10 cellular contexts compared by ENCODE assay signal in the genomic region with DNA sequence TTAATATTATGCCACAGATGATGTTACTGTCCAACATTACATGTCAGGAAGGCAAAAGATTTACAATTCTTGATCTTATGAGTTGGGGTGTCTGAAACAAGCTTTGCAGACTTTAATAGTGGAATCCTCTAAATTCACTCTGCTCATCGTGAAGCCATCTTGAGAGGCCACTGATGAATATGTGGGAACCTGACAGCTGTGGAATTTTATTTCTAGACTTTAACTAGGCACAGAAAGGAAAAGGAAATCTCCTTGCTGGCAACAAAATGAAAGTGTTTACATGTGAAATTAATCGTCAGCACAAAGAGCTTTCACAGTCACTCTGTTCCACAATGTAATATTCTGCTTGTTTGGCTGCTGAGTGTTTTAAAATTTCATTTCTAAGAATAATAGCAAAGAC. TPM values are rescaled to one million over a fixed set of nuclear protein-coding genes. Genes with fewer than 3 reads are reported as not detected.
DNase-seq lines count a peak whose midpoint lies in the region; ATAC-seq and TF ChIP-seq lines count a peak whose summit lies in the region.
"Had no signal": no experiment of that assay in that cellular context is flagged by ENCODE, and none has a peak within 500 bp of the region (broad histone marks: within the 10 kb centered on the region; RNA-seq: fewer than 3 reads in every experiment).

No MANE protein-coding gene starts in this region.

- peaks cover 4% of the 10 kb centered on the region for H3K79me1 ChIP-seq in mesendoderm (ENCODE audit: low read length)

- H3K4me3 Mint-ChIP-seq in natural killer cell, result no peak overlapping the region
- no peak overlapping the region for H3K4me3 Mint-ChIP-seq in natural killer cell treated with Interleukin-12 subunit alpha and Interleukin-12 subunit beta and Interleukin-15 and Interleukin-18, amount 100 ng/mL, for 72 hours
- peak overlapping the region in 9 of 10 donors; percentile 8 to 63 (median 26) for H3K4me3 Mint-ChIP-seq in naive thymus-derived CD8-positive, alpha-beta T cell
- H3K4me3 Mint-ChIP-seq: CD8-positive, alpha-beta memory T cell had no signal

- H3K27ac Mint-ChIP-seq in natural killer cell, result peak overlapping the region; percentile 43 to 70
- H3K27ac Mint-ChIP-seq in natural killer cell treated with Interleukin-12 subunit alpha and Interleukin-12 subunit beta and Interleukin-15 and Interleukin-18, amount 100 ng/mL, for 72 hours, result no peak overlapping the region
- H3K27ac Mint-ChIP-seq in naive thymus-derived CD8-positive, alpha-beta T cell, result peak overlapping the region in 7 of 10 donors; percentile 4 to 79 (median 29)
- H3K27ac Mint-ChIP-seq: CD8-positive, alpha-beta memory T cell had no signal

- no CpG with 5 or more reads among the region's 2 CpGs for WGBS in mesendoderm (ENCODE audit: extremely low coverage, insufficient coverage, low lambda C conversion rate)

- H3K36me3 ChIP-seq in brain microvascular endothelial cell (replicated peaks), result peaks cover 9% of the 10 kb centered on the region
- no peaks in the 10 kb centered on the region for H3K36me3 ChIP-seq in mesendoderm (ENCODE audit: control insufficient read depth, insufficient read depth, low read length)

- no peak overlapping the region for H2BK15ac ChIP-seq in mesendoderm (replicated peaks; ENCODE audit: low read depth)

- no peaks in the 10 kb centered on the region for H3K9me3 Mint-ChIP-seq in natural killer cell
- H3K9me3 Mint-ChIP-seq in natural killer cell treated with Interleukin-12 subunit alpha and Interleukin-12 subunit beta and Interleukin-15 and Interleukin-18, amount 100 ng/mL, for 72 hours, result no peaks in the 10 kb centered on the region
- no peaks in the 10 kb centered on the region for H3K9me3 Mint-ChIP-seq in naive thymus-derived CD8-positive, alpha-beta T cell
- H3K9me3 Mint-ChIP-seq: CD8-positive, alpha-beta memory T cell had no signal

- H3K27me3 ChIP-seq in brain microvascular endothelial cell (replicated peaks), result no peaks in the 10 kb centered on the region
- H3K27me3 ChIP-seq in mesendoderm (ENCODE audit: insufficient read depth, low read length, poor library complexity), result no peaks in the 10 kb centered on the region

- H3K4me1 Mint-ChIP-seq in natural killer cell, result peaks cover 19 to 20% of the 10 kb centered on the region in 2 donors
- peaks cover 13 to 15% of the 10 kb centered on the region in 2 donors for H3K4me1 Mint-ChIP-seq in natural killer cell treated with Interleukin-12 subunit alpha and Interleukin-12 subunit beta and Interleukin-15 and Interleukin-18, amount 100 ng/mL, for 72 hours (ENCODE audit: low read depth in 2 of 2)
- H3K4me1 Mint-ChIP-seq in naive thymus-derived CD8-positive, alpha-beta T cell, result peaks cover 1 to 22% (median 19%) of the 10 kb centered on the region in 4 donors

- no peak overlapping the region for H2AK5ac ChIP-seq in mesendoderm (ENCODE audit: low read length)

- no peak overlapping the region for H3K23ac ChIP-seq in mesendoderm (ENCODE audit: low read length)

- H3K4me1 ChIP-seq in mesendoderm (ENCODE audit: control insufficient read depth, low read depth, low read length), result no peaks in the 10 kb centered on the region

- no peak overlapping the region for H2BK5ac ChIP-seq in mesendoderm (ENCODE audit: low read length)

- DNase-seq in natural killer cell (no peak), brain microvascular endothelial cell (no peak), mesendoderm (no peak)
- no peak for DNase-seq in natural killer cell treated with Interleukin-12 subunit alpha and Interleukin-12 subunit beta and Interleukin-15 and Interleukin-18, amount 100 ng/mL, for 72 hours (ENCODE audit: low spot score)
- no peak for DNase-seq in naive thymus-derived CD8-positive, alpha-beta T cell
- DNase-seq: CD8-positive, alpha-beta memory T cell; cerebellar nuclear complex had no signal

- H2BK120ac ChIP-seq in mesendoderm (ENCODE audit: low read depth, low read length), result no peak overlapping the region

- no peak overlapping the region for H3K4me2 ChIP-seq in mesendoderm (ENCODE audit: low read length)

- ATAC-seq in natural killer cell (no peak), HG02610 (IDR thresholded peaks at IDR 0.05; ENCODE audit: unreplicated experiment) (no peak), HG03095 (IDR thresholded peaks at IDR 0.05; ENCODE audit: unreplicated experiment) (no peak), GM18873 (IDR thresholded peaks at IDR 0.05; ENCODE audit: low FRiP score, unreplicated experiment) (no peak)
- ATAC-seq in natural killer cell treated with Interleukin-12 subunit alpha and Interleukin-12 subunit beta and Interleukin-15 and Interleukin-18, amount 100 ng/mL, for 72 hours, result no peak
- ATAC-seq in naive thymus-derived CD8-positive, alpha-beta T cell, result no peak

- no peak overlapping the region for H3K9ac ChIP-seq in mesendoderm (ENCODE audit: low read length)

- POLR2A ChIA-PET in naive thymus-derived CD8-positive, alpha-beta T cell (lab: Charles Lee), result no interaction called here

- no peak overlapping the region for H4K5ac ChIP-seq in mesendoderm (ENCODE audit: low read length)

- no peak overlapping the region for H3K18ac ChIP-seq in mesendoderm (ENCODE audit: low read length)

- no peaks in the 10 kb centered on the region for H3K36me3 Mint-ChIP-seq in natural killer cell
- H3K36me3 Mint-ChIP-seq in natural killer cell treated with Interleukin-12 subunit alpha and Interleukin-12 subunit beta and Interleukin-15 and Interleukin-18, amount 100 ng/mL, for 72 hours, result no peaks in the 10 kb centered on the region
- no peaks in the 10 kb centered on the region for H3K36me3 Mint-ChIP-seq in naive thymus-derived CD8-positive, alpha-beta T cell
- H3K36me3 Mint-ChIP-seq: CD8-positive, alpha-beta memory T cell had no signal

- in situ Hi-C loops in brain microvascular endothelial cell (cut with HindIII; ENCODE audit: low pct_ligation_motif_present, low sequenced_read_pairs), result loop anchor here (25.0 kb wide), 1 partner anchor 220 kb away; no protein-coding TSS in a partner anchor

- TF ChIP-seq CTCF in natural killer cell (IDR thresholded peaks at IDR 0.05), result no peak
- TF ChIP-seq CTCF in brain microvascular endothelial cell (IDR thresholded peaks at IDR 0.05; ENCODE audit: low read depth, low read length, missing control alignments), result no peak

- intact Hi-C loops in natural killer cell (cut with micrococcal nuclease), result no loop called here

- peaks cover 0 to 9% of the 10 kb centered on the region in 2 donors for H3K27me3 Mint-ChIP-seq in natural killer cell (ENCODE audit: low read depth in 2 of 2)
- H3K27me3 Mint-ChIP-seq in natural killer cell treated with Interleukin-12 subunit alpha and Interleukin-12 subunit beta and Interleukin-15 and Interleukin-18, amount 100 ng/mL, for 72 hours, result peaks cover 0 to 5% of the 10 kb centered on the region in 2 donors
- no peaks in the 10 kb centered on the region for H3K27me3 Mint-ChIP-seq in naive thymus-derived CD8-positive, alpha-beta T cell

- no peak overlapping the region for H3K4me3 ChIP-seq in brain microvascular endothelial cell (ENCODE audit: low read depth, low read length)
- H3K4me3 ChIP-seq in mesendoderm (ENCODE audit: low read length), result no peak overlapping the region

- no peak overlapping the region for H3K4ac ChIP-seq in mesendoderm (ENCODE audit: low read depth, low read length)

- H3K56ac ChIP-seq in mesendoderm (ENCODE audit: low read length), result no peak overlapping the region

- H3K27ac ChIP-seq in brain microvascular endothelial cell (peak overlapping the region; percentile 41), mesendoderm (ENCODE audit: low read depth, low read length) (no peak overlapping the region)

- H3K79me2 ChIP-seq in mesendoderm (ENCODE audit: control insufficient read depth, insufficient read depth, low read length), result peaks cover 3% of the 10 kb centered on the region

- H4K8ac ChIP-seq in mesendoderm (ENCODE audit: low read depth, low read length), result no peak overlapping the region

RNA-seq across cellular contexts. Expression of a gene that starts 14.8 kb away (rescaled TPM):
- 1 to 10 TPM; 7.6 to 9.9 (median 8.4) TPM for total RNA-seq in natural killer cell
- total RNA-seq in natural killer cell treated with Interleukin-12 subunit alpha and Interleukin-12 subunit beta and Interleukin-15 and Interleukin-18, amount 100 ng/mL, for 72 hours, result 1 to 10 TPM; 5.5 to 7.7 TPM
- total RNA-seq in naive thymus-derived CD8-positive, alpha-beta T cell, result 1 to 10 TPM; 6.8 to 8.9 TPM
- polyA plus RNA-seq in naive thymus-derived CD8-positive, alpha-beta T cell, result 10 to 100 TPM; 11.1 to 19.3 (median 11.6) TPM
- 252 TPM for polyA plus RNA-seq in mesendoderm (2013, experiment 1 of 2)
- polyA plus RNA-seq in mesendoderm (2013, experiment 2 of 2), result 251 TPM

Comparison
In these comparisons a context has a peak if more than half of its experiments do, and no peak if none do; other contexts are left out.
1. H3K27ac Mint-ChIP-seq: peak in natural killer cell (2 of 2) and naive thymus-derived CD8-positive, alpha-beta T cell (7 of 10); none in natural killer cell treated with Interleukin-12 subunit alpha and Interleukin-12 subunit beta and Interleukin-15 and Interleukin-18, amount 100 ng/mL, for 72 hours (0 of 2).
2. H3K4me3 Mint-ChIP-seq: peak in naive thymus-derived CD8-positive, alpha-beta T cell (9 of 10); none in natural killer cell (single experiment) and natural killer cell treated with Interleukin-12 subunit alpha and Interleukin-12 subunit beta and Interleukin-15 and Interleukin-18, amount 100 ng/mL, for 72 hours (single experiment).